ENCODE assay signal across 9 cellular contexts in genomic region chr9:133715866-133716563, GRCh38. TPM values are rescaled to one million over a fixed set of nuclear protein-coding genes. Genes with fewer than 3 reads are reported as not detected.
A peak's percentile ranks its signal among the peaks of the same experiment; 100 is the strongest.
DNase-seq lines count a peak whose midpoint lies in the region; ATAC-seq and TF ChIP-seq lines count a peak whose summit lies in the region.
"Had no signal": no experiment of that assay in that cellular context is flagged by ENCODE, and none has a peak within 500 bp of the region (broad histone marks: within the 10 kb centered on the region; RNA-seq: fewer than 3 reads in every experiment).

No MANE protein-coding gene starts in this region.

- no peak overlapping the region for H3K4me3 ChIP-seq in CD4-positive, CD25-positive, alpha-beta regulatory T cell (ENCODE audit: low read depth, low read length)
- H3K4me3 ChIP-seq in lower lobe of right lung = no peak overlapping the region

- peak overlapping the region in 1 of 3 donors; percentile 86 for H3K27ac Mint-ChIP-seq in CD4-positive, CD25-positive, alpha-beta regulatory T cell

- H3K4me3 Mint-ChIP-seq in CD4-positive, CD25-positive, alpha-beta regulatory T cell = no peak overlapping the region
- no peak overlapping the region for H3K4me3 Mint-ChIP-seq in activated T-cell treated with anti-CD3 and anti-CD28 coated beads, Interleukin-2, amount 50 U/mL, for 4 hours

- H3K27me3 Mint-ChIP-seq in CD4-positive, CD25-positive, alpha-beta regulatory T cell = no peaks in the 10 kb centered on the region
- H3K27me3 Mint-ChIP-seq in activated T-cell treated with anti-CD3 and anti-CD28 coated beads, Interleukin-2, amount 50 U/mL, for 4 hours (ENCODE audit: low read depth) = peaks cover 5% of the 10 kb centered on the region

- intact Hi-C loops in lower lobe of right lung (cut with DNase I) = no loop called here

- peak; percentile 42 for TF ChIP-seq CTCF in LNCAP (IDR thresholded peaks at IDR 0.05)
- TF ChIP-seq CTCF in lower lobe of right lung (IDR thresholded peaks at IDR 0.05) = peak; percentile 36

- no peaks in the 10 kb centered on the region for H3K36me3 ChIP-seq in CD4-positive, CD25-positive, alpha-beta regulatory T cell (ENCODE audit: control insufficient read depth, insufficient read depth, low read length)
- H3K36me3 ChIP-seq in lower lobe of right lung = no peaks in the 10 kb centered on the region

- no peaks in the 10 kb centered on the region for H3K9me3 ChIP-seq in CD4-positive, CD25-positive, alpha-beta regulatory T cell (ENCODE audit: control insufficient read depth in 2 of 2, low read length in 2 of 2)
- H3K9me3 ChIP-seq in lower lobe of right lung = no peaks in the 10 kb centered on the region

- no peaks in the 10 kb centered on the region for H3K9me3 Mint-ChIP-seq in CD4-positive, CD25-positive, alpha-beta regulatory T cell
- H3K9me3 Mint-ChIP-seq in activated T-cell treated with anti-CD3 and anti-CD28 coated beads, Interleukin-2, amount 50 U/mL, for 4 hours = no peaks in the 10 kb centered on the region

- peak in 1 of 2 donors; percentile 34 for ATAC-seq in CD4-positive, CD25-positive, alpha-beta regulatory T cell (ENCODE audit: low read depth in 2 of 2)
- ATAC-seq in activated T-cell treated with anti-CD3 and anti-CD28 coated beads, Interleukin-2, amount 50 U/mL, for 4 hours = peak in 1 of 2 donors; percentile 51
- peak in 1 of 2 donors; percentile 35 for ATAC-seq in lower lobe of right lung
- ATAC-seq in GM21515 (IDR thresholded peaks at IDR 0.05; ENCODE audit: unreplicated experiment) = no peak

- H3K36me3 Mint-ChIP-seq in CD4-positive, CD25-positive, alpha-beta regulatory T cell = peaks cover 5% of the 10 kb centered on the region
- H3K36me3 Mint-ChIP-seq in activated T-cell treated with anti-CD3 and anti-CD28 coated beads, Interleukin-2, amount 50 U/mL, for 4 hours (ENCODE audit: insufficient read depth) = no peaks in the 10 kb centered on the region

- peaks cover 0 to 3% (median 0%) of the 10 kb centered on the region in 4 donors for H3K4me1 Mint-ChIP-seq in CD4-positive, CD25-positive, alpha-beta regulatory T cell
- no peaks in the 10 kb centered on the region for H3K4me1 Mint-ChIP-seq in activated T-cell treated with anti-CD3 and anti-CD28 coated beads, Interleukin-2, amount 50 U/mL, for 4 hours (ENCODE audit: low read depth)

- no peak overlapping the region for H3K27ac ChIP-seq in CD4-positive, CD25-positive, alpha-beta regulatory T cell (ENCODE audit: insufficient read depth, low read length, poor library complexity, severe bottlenecking)
- peak overlapping the region; percentile 32 for H3K27ac ChIP-seq in lower lobe of right lung
- H3K27ac ChIP-seq: epithelial cell of prostate had no signal

- no peaks in the 10 kb centered on the region for H3K27me3 ChIP-seq in CD4-positive, CD25-positive, alpha-beta regulatory T cell (ENCODE audit: control insufficient read depth, insufficient read depth, low read length)
- no peaks in the 10 kb centered on the region for H3K27me3 ChIP-seq in lower lobe of right lung (ENCODE audit: low read depth)

- no peaks in the 10 kb centered on the region for H3K4me1 ChIP-seq in CD4-positive, CD25-positive, alpha-beta regulatory T cell (ENCODE audit: control insufficient read depth, insufficient read depth, low read length, poor library complexity, severe bottlenecking)
- peaks cover 14% of the 10 kb centered on the region for H3K4me1 ChIP-seq in lower lobe of right lung

- DNase-seq in CD4-positive, CD25-positive, alpha-beta regulatory T cell = peak in 2 of 3 donors; percentile 13 to 25
- peak; percentile 38 for DNase-seq in activated T-cell treated with anti-CD3 and anti-CD28 coated beads, Interleukin-2, amount 50 U/mL, for 4 hours
- DNase-seq in lower lobe of right lung (no peak), NCI-H510A treated with DMSO at 0.1 percent for 48 hours (lab: John Stamatoyannopoulos, UW) (no peak), HCEC 1CT (no peak), SKM-1 (lab: John Stamatoyannopoulos, UW; ENCODE audit: unreplicated experiment) (no peak)

RNA-seq across cellular contexts. Expression of gene SARDH, which starts 22.1 kb away (rescaled TPM):
- 15.6 TPM for total RNA-seq in CD4-positive, CD25-positive, alpha-beta regulatory T cell
- 1 to 10 TPM; 5.8 to 9.7 (median 8.2) TPM for polyA plus RNA-seq in CD4-positive, CD25-positive, alpha-beta regulatory T cell
- 1 to 10 TPM; 3.6 to 5.5 (median 5.0) TPM for total RNA-seq in activated T-cell treated with anti-CD3 and anti-CD28 coated beads, Interleukin-2, amount 50 U/mL, for 4 hours
- total RNA-seq in lower lobe of right lung = 3.4 TPM

Comparison
In these comparisons a context has a peak if more than half of its experiments do, and no peak if none do; other contexts are left out.
1. DNase-seq: peak in CD4-positive, CD25-positive, alpha-beta regulatory T cell (2 of 3) and activated T-cell treated with anti-CD3 and anti-CD28 coated beads, Interleukin-2, amount 50 U/mL, for 4 hours (single experiment); none in lower lobe of right lung (single experiment), NCI-H510A treated with DMSO at 0.1 percent for 48 hours (single experiment), HCEC 1CT (single experiment) and SKM-1 (single experiment).